ENCODE assay signal across 30 cellular contexts in the genomic region with DNA sequence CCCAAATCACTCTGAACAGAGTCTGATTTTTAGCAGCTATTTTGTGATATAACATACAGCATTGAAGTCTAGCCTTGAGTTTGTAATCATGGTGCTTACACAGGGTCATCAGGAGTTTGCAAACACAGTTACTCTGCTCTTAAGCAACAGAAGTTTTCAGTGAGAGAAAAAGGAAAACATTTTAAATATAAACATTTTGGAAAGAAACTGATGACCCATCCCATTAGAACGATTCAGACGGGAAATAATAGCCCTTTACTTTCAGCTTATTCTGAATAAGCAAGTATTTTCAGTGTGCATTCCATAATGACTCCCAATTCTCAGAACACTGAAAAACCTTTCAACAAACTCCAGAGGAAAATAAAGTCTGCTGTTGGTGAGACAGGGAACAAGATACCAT. TPM values are rescaled to one million over a fixed set of nuclear protein-coding genes. Genes with fewer than 3 reads are reported as not detected.
DNase-seq lines count a peak whose midpoint lies in the region; ATAC-seq and TF ChIP-seq lines count a peak whose summit lies in the region.
"Had no signal": no experiment of that assay in that cellular context is flagged by ENCODE, and none has a peak within 500 bp of the region (broad histone marks: within the 10 kb centered on the region; RNA-seq: fewer than 3 reads in every experiment).

No MANE protein-coding gene starts in this region.

- H3K4me3 Mint-ChIP-seq in stimulated activated effector memory CD8-positive, alpha-beta T cell treated with anti-CD3 and anti-CD28 coated beads, Interleukin-12 subunit alpha, Interleukin-12 subunit beta, amount 100 ng/mL, for 72 hours: no peak overlapping the region
- H3K4me3 Mint-ChIP-seq: activated naive CD4-positive, alpha-beta T cell treated with anti-CD3 and anti-CD28 coated beads for 36 hours; CD4-positive, alpha-beta T cell; H9; immature natural killer cell; natural killer cell treated with Interleukin-12 subunit alpha and Interleukin-12 subunit beta and Interleukin-15 and Interleukin-18, amount 100 ng/mL, for 72 hours; WTC11 had no signal

- no peaks in the 10 kb centered on the region for H3K36me3 ChIP-seq in SK-N-SH (replicated peaks in 1 of 2; ENCODE audit: control insufficient read depth in 1 of 2, insufficient read depth in 2 of 2, low read length in 1 of 2)
- no peaks in the 10 kb centered on the region for H3K36me3 ChIP-seq in colonic mucosa
- H3K36me3 ChIP-seq: adrenal gland had no signal

- no peaks in the 10 kb centered on the region for H4K20me1 ChIP-seq in SK-N-SH (ENCODE audit: insufficient read depth)

- H3K79me2 ChIP-seq in SK-N-SH (ENCODE audit: insufficient read depth): no peaks in the 10 kb centered on the region

- H3K4me1 ChIP-seq in SK-N-SH (ENCODE audit: control insufficient read depth in 1 of 2, insufficient read depth in 2 of 2, low read depth in 1 of 2, low read length in 1 of 2) (peaks cover 0 to 20% of the 10 kb centered on the region in 2 experiments), colonic mucosa (peaks cover 18% of the 10 kb centered on the region)
- H3K4me1 ChIP-seq: adrenal gland had no signal

- intact Hi-C loops in colonic mucosa (cut with DNase I): loop anchor here (10.0 kb wide), 2 partner anchors 120 to 180 kb away; no protein-coding TSS in a partner anchor

- H3K27me3 ChIP-seq in SK-N-SH (ENCODE audit: insufficient read depth) (no peaks in the 10 kb centered on the region), colonic mucosa (no peaks in the 10 kb centered on the region)
- H3K27me3 ChIP-seq: adrenal gland, body of pancreas had no signal

- no peak overlapping the region for H3K4me2 ChIP-seq in SK-N-SH

- H3K9me3 Mint-ChIP-seq in stimulated activated effector memory CD8-positive, alpha-beta T cell treated with anti-CD3 and anti-CD28 coated beads, Interleukin-12 subunit alpha, Interleukin-12 subunit beta, amount 100 ng/mL, for 72 hours: no peaks in the 10 kb centered on the region
- H3K9me3 Mint-ChIP-seq: activated naive CD4-positive, alpha-beta T cell treated with anti-CD3 and anti-CD28 coated beads for 36 hours; CD4-positive, alpha-beta T cell; H9; natural killer cell treated with Interleukin-12 subunit alpha and Interleukin-12 subunit beta and Interleukin-15 and Interleukin-18, amount 100 ng/mL, for 72 hours; WTC11 had no signal

- DNase-seq in SK-N-SH (no peak), M059J (ENCODE audit: low read depth) (peak; percentile 41), colonic mucosa (no peak), AML-193 (lab: John Stamatoyannopoulos, UW) (no peak), caudate nucleus (lab: John Stamatoyannopoulos, UW) (no peak)
- no peak for DNase-seq in stimulated activated effector memory CD8-positive, alpha-beta T cell treated with anti-CD3 and anti-CD28 coated beads, Interleukin-12 subunit alpha, Interleukin-12 subunit beta, amount 100 ng/mL, for 72 hours (ENCODE audit: low spot score in 2 of 2)
- DNase-seq: activated naive CD4-positive, alpha-beta T cell treated with anti-CD3 and anti-CD28 coated beads for 36 hours; activated T-cell treated with anti-CD3 and anti-CD28 coated beads, Interleukin-2, amount 50 U/mL, for 48 hours; adrenal gland; body of pancreas; CD4-positive, alpha-beta T cell; cerebellar nuclear complex; H9; immature natural killer cell; mammary epithelial cell; NCI-H1048; NCI-H1694 treated with DMSO at 0.1 percent for 48 hours; NCI-H446 treated with DMSO at 0.1 percent for 48 hours; NCI-H774; SIG-M5; stimulated activated CD4-positive, alpha-beta T cell treated with anti-CD3 and anti-CD28 coated beads, Interleukin-4, amount 100 ng/mL, for 24 hours; substantia nigra had no signal

- CTCF ChIA-PET in SK-N-SH (lab: Yijun Ruan, JAX): no interaction called here

- H2AFZ ChIP-seq in SK-N-SH (ENCODE audit: low read depth): peak overlapping the region; percentile 45; the same call in 1 of the 2 replicates

- H3K9ac ChIP-seq in SK-N-SH (no peak overlapping the region), colonic mucosa (ENCODE audit: low read depth in 2 of 2, low read length in 2 of 2) (no peak overlapping the region)

- TF ChIP-seq CTCF in SK-N-SH (IDR thresholded peaks at IDR 0.05) (no peak), colonic mucosa (IDR thresholded peaks at IDR 0.05) (no peak)

- peak overlapping the region; percentile 77 for H3K27ac Mint-ChIP-seq in stimulated activated effector memory CD8-positive, alpha-beta T cell treated with anti-CD3 and anti-CD28 coated beads, Interleukin-12 subunit alpha, Interleukin-12 subunit beta, amount 100 ng/mL, for 72 hours
- H3K27ac Mint-ChIP-seq: CD4-positive, alpha-beta T cell; H9; immature natural killer cell; WTC11 had no signal

- WGBS in SK-N-SH (ENCODE audit: low lambda C conversion rate): 40% methylated on average over 2 of the region's 2 CpGs

- no peak overlapping the region for H3K4me3 ChIP-seq in SK-N-SH (ENCODE audit: low read depth in 2 of 2, low read length in 1 of 2)
- no peak overlapping the region for H3K4me3 ChIP-seq in colonic mucosa
- H3K4me3 ChIP-seq: adrenal gland, body of pancreas had no signal

- ATAC-seq in SK-N-SH treated with all-trans-retinoic acid at 6 μM for 48 hours (no peak), HG02840 (IDR thresholded peaks at IDR 0.05; ENCODE audit: low FRiP score, unreplicated experiment) (no peak)
- ATAC-seq in stimulated activated effector memory CD8-positive, alpha-beta T cell treated with anti-CD3 and anti-CD28 coated beads, Interleukin-12 subunit alpha, Interleukin-12 subunit beta, amount 100 ng/mL, for 72 hours: no peak
- ATAC-seq: body of pancreas; natural killer cell treated with Interleukin-12 subunit alpha and Interleukin-12 subunit beta and Interleukin-15 and Interleukin-18, amount 100 ng/mL, for 72 hours; WTC11 had no signal

- H3K9me2 ChIP-seq in SK-N-SH: no peaks in the 10 kb centered on the region

- no peaks in the 10 kb centered on the region for H3K36me3 Mint-ChIP-seq in stimulated activated effector memory CD8-positive, alpha-beta T cell treated with anti-CD3 and anti-CD28 coated beads, Interleukin-12 subunit alpha, Interleukin-12 subunit beta, amount 100 ng/mL, for 72 hours
- H3K36me3 Mint-ChIP-seq: immature natural killer cell; natural killer cell treated with Interleukin-12 subunit alpha and Interleukin-12 subunit beta and Interleukin-15 and Interleukin-18, amount 100 ng/mL, for 72 hours; WTC11 had no signal

- no peaks in the 10 kb centered on the region for H3K9me3 ChIP-seq in SK-N-SH
- H3K9me3 ChIP-seq in colonic mucosa: no peaks in the 10 kb centered on the region
- H3K9me3 ChIP-seq: adrenal gland, body of pancreas had no signal

- peak overlapping the region in 1 of 2 experiments; percentile 31; a peak in 2 of 4 replicates for H3K27ac ChIP-seq in SK-N-SH (ENCODE audit: low read depth in 2 of 2, low read length in 1 of 2)
- peak overlapping the region; percentile 70 for H3K27ac ChIP-seq in colonic mucosa
- H3K27ac ChIP-seq in caudate nucleus (ENCODE audit: low read depth, low read length): no peak overlapping the region
- H3K27ac ChIP-seq: 22Rv1, adrenal gland, body of pancreas had no signal

- H3F3A ChIP-seq in SK-N-SH (replicated peaks; ENCODE audit: insufficient read depth): peaks cover 27% of the 10 kb centered on the region

- TF ChIP-seq EP300 in SK-N-SH (IDR thresholded peaks at IDR 0.05; ENCODE audit: borderline replicate concordance in 1 of 2, low read depth in 1 of 2, low read length in 1 of 2): no peak

- peaks cover 53% of the 10 kb centered on the region for H3K4me1 Mint-ChIP-seq in stimulated activated effector memory CD8-positive, alpha-beta T cell treated with anti-CD3 and anti-CD28 coated beads, Interleukin-12 subunit alpha, Interleukin-12 subunit beta, amount 100 ng/mL, for 72 hours

- POLR2A ChIA-PET in SK-N-SH (lab: Yijun Ruan, JAX): no interaction called here

- TF ChIP-seq RAD21 in SK-N-SH (IDR thresholded peaks at IDR 0.05; ENCODE audit: low read length): no peak

TF ChIP-seq in SK-N-SH, 30 proteins besides CTCF, POLR2A, EP300 and RAD21 (continues in another document):
- TF ChIP-seq, protein P1, sequence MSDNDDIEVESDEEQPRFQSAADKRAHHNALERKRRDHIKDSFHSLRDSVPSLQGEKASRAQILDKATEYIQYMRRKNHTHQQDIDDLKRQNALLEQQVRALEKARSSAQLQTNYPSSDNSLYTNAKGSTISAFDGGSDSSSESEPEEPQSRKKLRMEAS (IDR thresholded peaks at IDR 0.05; ENCODE audit: low read depth): no peak
- TF ChIP-seq POLR2AphosphoS5 (IDR thresholded peaks at IDR 0.05; ENCODE audit: low read depth, low read length): no peak
- TF ChIP-seq RCOR1 (IDR thresholded peaks at IDR 0.05; ENCODE audit: low read length): no peak
- TF ChIP-seq TAF1 (IDR thresholded peaks at IDR 0.05; ENCODE audit: borderline replicate concordance, low read depth, low read length): no peak
- no peak for TF ChIP-seq NFIC (IDR thresholded peaks at IDR 0.05; ENCODE audit: borderline replicate concordance)
- TF ChIP-seq GABPA (IDR thresholded peaks at IDR 0.05; ENCODE audit: low read depth): no peak

TF ChIP-seq in SK-N-SH treated with all-trans-retinoic acid at 6 μM for 48 hours, 23 proteins besides CTCF, POLR2A, EP300 and RAD21:
- TF ChIP-seq ZNF70 (CRISPR knock-in tag; IDR thresholded peaks at IDR 0.05): no peak
- TF ChIP-seq BACH2 (CRISPR knock-in tag; IDR thresholded peaks at IDR 0.05; ENCODE audit: borderline replicate concordance): no peak
TF ChIP-seq in SK-N-SH treated with all-trans-retinoic acid at 6 μM for 48 hours: peak in this region for 0.

RNA-seq across cellular contexts. Expression of a gene that starts 46.7 kb away (rescaled TPM):
- 0.10 TPM in 1 of 2 replicates, not detected in the other for polyA plus RNA-seq in SK-N-SH (2012; rRNA removed)
- 0.06 and 0.10 TPM in 2 replicates for polyA plus RNA-seq in SK-N-SH (2012; cell fraction: cytosol; rRNA removed)
- polyA plus RNA-seq in SK-N-SH (2012; cell fraction: nucleus; rRNA removed): 0.07 and 0.20 TPM in 2 replicates
- 1.1 TPM in 1 of 2 replicates, not detected in the other for total RNA-seq in M059J (2014; rRNA removed; shearing (Covaris generic))
- under 1 TPM; 0.29 to 0.42 TPM for total RNA-seq in colonic mucosa
- total RNA-seq: activated naive CD4-positive, alpha-beta T cell treated with anti-CD3 and anti-CD28 coated beads for 36 hours; body of pancreas; CD4-positive, alpha-beta T cell; Daoy; mammary epithelial cell; mucosa of gallbladder; natural killer cell treated with Interleukin-12 subunit alpha and Interleukin-12 subunit beta and Interleukin-15 and Interleukin-18, amount 100 ng/mL, for 72 hours had no signal
- polyA plus RNA-seq: adrenal gland, endothelial cell of umbilical vein, immature natural killer cell had no signal
